Comparison of ENCODE assay signal across 8 cellular contexts in genomic region chr2:108184421-108184820, GRCh38.
A peak's percentile ranks its signal among the peaks of the same experiment; 100 is the strongest.
DNase-seq lines count a peak whose midpoint lies in the region; ATAC-seq and TF ChIP-seq lines count a peak whose summit lies in the region.

No MANE protein-coding gene starts in this region.

- H3K4me3 ChIP-seq in fibroblast of mammary gland (ENCODE audit: control insufficient read depth, low read depth, low read length), result no peak overlapping the region

- DNase-seq in AG08396 (ENCODE audit: low spot score), result peak; percentile 9
- peak; percentile 15 for DNase-seq in NCI-H446 treated with DMSO at 0.1 percent for 48 hours (lab: John Stamatoyannopoulos, UW)
- DNase-seq in fibroblast of mammary gland (ENCODE audit: low read depth), result peak; percentile 39
- no peak for DNase-seq in SIG-M5 treated with dmso at 0.1 percent for 504 hours (lab: John Stamatoyannopoulos, UW; ENCODE audit: unreplicated experiment)
- DNase-seq in activated T-cell treated with anti-CD3 and anti-CD28 coated beads, Interleukin-2, amount 50 U/mL, for 1 hour, result no peak
- no peak for DNase-seq in DMS114 treated with DMSO at 0.1 percent for 48 hours (lab: John Stamatoyannopoulos, UW; ENCODE audit: unreplicated experiment)
- no peak for DNase-seq in NCI-H2081 treated with DMSO at 0.1 percent for 48 hours (lab: John Stamatoyannopoulos, UW)

- ATAC-seq in GM19023 (IDR thresholded peaks at IDR 0.05; ENCODE audit: unreplicated experiment), result peak; percentile 48

- TF ChIP-seq CTCF in fibroblast of mammary gland (conservative IDR thresholded peaks at IDR 0.05; ENCODE audit: control insufficient read depth, insufficient read depth, low read depth, low read length), result peak; percentile 44

Comparison
In these comparisons a context has a peak if more than half of its experiments do, and no peak if none do; other contexts are left out.
1. DNase-seq: peak in AG08396 (single experiment), NCI-H446 treated with DMSO at 0.1 percent for 48 hours (single experiment) and fibroblast of mammary gland (single experiment); none in SIG-M5 treated with dmso at 0.1 percent for 504 hours (single experiment), activated T-cell treated with anti-CD3 and anti-CD28 coated beads, Interleukin-2, amount 50 U/mL, for 1 hour (single experiment), DMS114 treated with DMSO at 0.1 percent for 48 hours (single experiment) and NCI-H2081 treated with DMSO at 0.1 percent for 48 hours (single experiment).